ENCODE assay signal across 28 cellular contexts in genomic region chr15:100501095-100501494, GRCh38. TPM values are rescaled to one million over a fixed set of nuclear protein-coding genes. Genes with fewer than 3 reads are reported as not detected.
"Had no signal": no experiment of that assay in that cellular context is flagged by ENCODE, and none has a peak within 500 bp of the region (broad histone marks: within the 10 kb centered on the region; RNA-seq: fewer than 3 reads in every experiment).

No MANE protein-coding gene starts in this region.

- H3K27me3 ChIP-seq: stomach, suprapubic skin, testis, thyroid gland, tibial artery, tibial nerve, transverse colon, upper lobe of left lung, uterus, vagina had no signal

- H3K4me1 ChIP-seq: stomach, suprapubic skin, testis, thyroid gland, tibial artery, tibial nerve, upper lobe of left lung, upper lobe of right lung, uterus, vagina had no signal

- DNase-seq: stimulated activated CD4-positive, alpha-beta T cell treated with anti-CD3 and anti-CD28 coated beads, Interleukin-2, amount 100 ng/mL, for 48 hours; stimulated activated CD4-positive, alpha-beta T cell treated with anti-CD3 and anti-CD28 coated beads, Interleukin-4, amount 100 ng/mL, for 1 hour; stimulated activated CD4-positive, alpha-beta T cell treated with anti-CD3 and anti-CD28 coated beads, Interleukin-4, amount 100 ng/mL, for 24 hours; stimulated activated CD4-positive, alpha-beta T cell treated with anti-CD3 and anti-CD28 coated beads, Interleukin-4, amount 100 ng/mL, for 4 hours; stimulated activated CD8-positive, alpha-beta memory T cell treated with anti-CD3 and anti-CD28 coated beads, Interleukin-4, amount 100 ng/mL, for 48 hours; stimulated activated naive B cell treated with anti-CD40 and anti-IgM and Interleukin-4, amounts not matched to agents 10 μg/mL and 1 μg/mL and 100 μg/mL, for 72 hours; stimulated activated naive CD4-positive, alpha-beta T cell; stimulated activated naive CD4-positive, alpha-beta T cell treated with Interleukin-2 at 50 U/mL for 16 hours; stimulated activated naive CD8-positive, alpha-beta T cell treated with anti-CD3 and anti-CD28 coated beads, Interleukin-15, amount 100 ng/mL, for 72 hours; stimulated activated naive CD8-positive, alpha-beta T cell treated with anti-CD3 and anti-CD28 coated beads, Interleukin-15, Interleukin-2, amounts not matched to agents 100 U/mL and 50 U/mL, for 24 hours; stomach; substantia nigra; testis; thyroid gland; tibial artery; transverse colon; trophoblast cell; upper lobe of left lung; upper lobe of right lung; uterus had no signal

- H3K36me3 ChIP-seq: stomach, suprapubic skin, thoracic aorta, thyroid gland, tibial artery, tibial nerve, transverse colon, upper lobe of left lung, upper lobe of right lung, uterus, vagina had no signal

- H3K4me3 ChIP-seq: stomach, suprapubic skin, testis, thoracic aorta, thyroid gland, tibial artery, tibial nerve, transverse colon, upper lobe of left lung, upper lobe of right lung, uterus, vagina had no signal

- H3K9me3 ChIP-seq: stomach, suprapubic skin, testis, thoracic aorta, thyroid gland, tibial artery, tibial nerve, transverse colon, upper lobe of left lung, upper lobe of right lung, uterus, vagina had no signal

- ATAC-seq: stimulated activated effector memory CD8-positive, alpha-beta T cell treated with anti-CD3 and anti-CD28 coated beads, Interleukin-12 subunit alpha, Interleukin-12 subunit beta, amount 100 ng/mL, for 72 hours; stimulated activated memory B cell treated with anti-CD40 and anti-IgM and Interleukin-4, amounts not matched to agents 10 μg/mL and 1 μg/mL and 100 μg/mL, for 72 hours; stimulated activated naive B cell treated with anti-CD40 and anti-IgM and Interleukin-4, amounts not matched to agents 10 μg/mL and 1 μg/mL and 100 μg/mL, for 72 hours; stimulated activated naive CD8-positive, alpha-beta T cell treated with anti-CD3 and anti-CD28 coated beads, Interleukin-15, amount 100 ng/mL, for 72 hours; stimulated activated naive CD8-positive, alpha-beta T cell treated with anti-CD3 and anti-CD28 coated beads, Interleukin-15, Interleukin-2, amounts not matched to agents 100 U/mL and 50 U/mL, for 24 hours; upper lobe of right lung had no signal

- FAIRE-seq: urothelium cell line had no signal

- H3K27ac ChIP-seq: stomach, suprapubic skin, testis, thoracic aorta, thyroid gland, tibial artery, tibial nerve, transverse colon, upper lobe of left lung, upper lobe of right lung, uterus, vagina had no signal

RNA-seq across cellular contexts. Expression of gene CERS3, which starts 27.7 kb away (rescaled TPM):
- total RNA-seq: thoracic aorta, transverse colon, upper lobe of right lung, ureter had no signal
